ENCODE assay signal across 2 cellular contexts in the genomic region with DNA sequence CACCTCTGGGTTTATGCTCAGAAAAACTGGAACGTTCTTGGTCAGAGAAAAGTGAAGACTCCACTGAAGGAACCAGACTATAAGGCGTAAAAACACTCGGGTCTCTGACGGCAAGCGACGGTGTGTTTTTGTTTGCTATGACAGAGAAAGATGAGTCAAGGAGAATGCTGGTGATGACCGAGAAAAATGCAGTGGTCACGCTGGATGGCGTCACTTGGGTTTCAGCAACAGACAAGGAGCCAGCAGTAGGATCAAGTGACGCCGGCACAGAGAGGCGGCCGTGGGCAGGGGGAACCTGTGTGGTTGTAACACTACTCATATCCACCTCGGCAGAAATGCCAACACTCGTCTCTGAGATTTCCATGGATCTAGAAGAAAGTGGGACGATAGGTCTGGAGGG.
TF ChIP-seq lines count a peak whose summit lies in the region.

No MANE protein-coding gene starts in this region.

TF ChIP-seq in IMR-90, 13 proteins besides CTCF, POLR2A, EP300 and RAD21 (continued from another document):
- TF ChIP-seq NFE2L2 (IDR thresholded peaks at IDR 0.05; ENCODE audit: low read depth, low read length): no peak

TF ChIP-seq in K562, 482 proteins besides CTCF, POLR2A, EP300 and RAD21 (continued from another document):
- TF ChIP-seq, protein P1, sequence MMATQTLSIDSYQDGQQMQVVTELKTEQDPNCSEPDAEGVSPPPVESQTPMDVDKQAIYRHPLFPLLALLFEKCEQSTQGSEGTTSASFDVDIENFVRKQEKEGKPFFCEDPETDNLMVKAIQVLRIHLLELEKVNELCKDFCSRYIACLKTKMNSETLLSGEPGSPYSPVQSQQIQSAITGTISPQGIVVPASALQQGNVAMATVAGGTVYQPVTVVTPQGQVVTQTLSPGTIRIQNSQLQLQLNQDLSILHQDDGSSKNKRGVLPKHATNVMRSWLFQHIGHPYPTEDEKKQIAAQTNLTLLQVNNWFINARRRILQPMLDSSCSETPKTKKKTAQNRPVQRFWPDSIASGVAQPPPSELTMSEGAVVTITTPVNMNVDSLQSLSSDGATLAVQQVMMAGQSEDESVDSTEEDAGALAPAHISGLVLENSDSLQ (IDR thresholded peaks at IDR 0.05): no peak
- no peak for TF ChIP-seq HDAC6 (IDR thresholded peaks at IDR 0.05; ENCODE audit: low read depth, low read length)
- TF ChIP-seq CREM (IDR thresholded peaks at IDR 0.05; ENCODE audit: low read depth): peak; percentile 72
- TF ChIP-seq, protein P2, sequence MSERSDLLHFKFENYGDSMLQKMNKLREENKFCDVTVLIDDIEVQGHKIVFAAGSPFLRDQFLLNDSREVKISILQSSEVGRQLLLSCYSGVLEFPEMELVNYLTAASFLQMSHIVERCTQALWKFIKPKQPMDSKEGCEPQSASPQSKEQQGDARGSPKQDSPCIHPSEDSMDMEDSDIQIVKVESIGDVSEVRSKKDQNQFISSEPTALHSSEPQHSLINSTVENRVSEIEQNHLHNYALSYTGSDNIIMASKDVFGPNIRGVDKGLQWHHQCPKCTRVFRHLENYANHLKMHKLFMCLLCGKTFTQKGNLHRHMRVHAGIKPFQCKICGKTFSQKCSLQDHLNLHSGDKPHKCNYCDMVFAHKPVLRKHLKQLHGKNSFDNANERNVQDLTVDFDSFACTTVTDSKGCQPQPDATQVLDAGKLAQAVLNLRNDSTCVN (CRISPR knock-in tag; IDR thresholded peaks at IDR 0.05): no peak
- no peak for TF ChIP-seq NEUROD1 (IDR thresholded peaks at IDR 0.05; ENCODE audit: borderline replicate concordance, low read depth, low read length, partially characterized antibody)
- no peak for TF ChIP-seq KAT2B (IDR thresholded peaks at IDR 0.05; ENCODE audit: low read depth, low read length)
- TF ChIP-seq, protein P3, sequence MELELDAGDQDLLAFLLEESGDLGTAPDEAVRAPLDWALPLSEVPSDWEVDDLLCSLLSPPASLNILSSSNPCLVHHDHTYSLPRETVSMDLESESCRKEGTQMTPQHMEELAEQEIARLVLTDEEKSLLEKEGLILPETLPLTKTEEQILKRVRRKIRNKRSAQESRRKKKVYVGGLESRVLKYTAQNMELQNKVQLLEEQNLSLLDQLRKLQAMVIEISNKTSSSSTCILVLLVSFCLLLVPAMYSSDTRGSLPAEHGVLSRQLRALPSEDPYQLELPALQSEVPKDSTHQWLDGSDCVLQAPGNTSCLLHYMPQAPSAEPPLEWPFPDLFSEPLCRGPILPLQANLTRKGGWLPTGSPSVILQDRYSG (tag; conservative IDR thresholded peaks at IDR 0.05; ENCODE audit: low read depth): no peak
- TF ChIP-seq JUN (IDR thresholded peaks at IDR 0.05; ENCODE audit: borderline replicate concordance, low read depth, low read length): 0 out of 2 replicates have a peak, but pooled peaks have one; percentile 15
- no peak for TF ChIP-seq JUN (CRISPR knock-in tag; IDR thresholded peaks at IDR 0.05; ENCODE audit: borderline replicate concordance)
- TF ChIP-seq, protein P4, sequence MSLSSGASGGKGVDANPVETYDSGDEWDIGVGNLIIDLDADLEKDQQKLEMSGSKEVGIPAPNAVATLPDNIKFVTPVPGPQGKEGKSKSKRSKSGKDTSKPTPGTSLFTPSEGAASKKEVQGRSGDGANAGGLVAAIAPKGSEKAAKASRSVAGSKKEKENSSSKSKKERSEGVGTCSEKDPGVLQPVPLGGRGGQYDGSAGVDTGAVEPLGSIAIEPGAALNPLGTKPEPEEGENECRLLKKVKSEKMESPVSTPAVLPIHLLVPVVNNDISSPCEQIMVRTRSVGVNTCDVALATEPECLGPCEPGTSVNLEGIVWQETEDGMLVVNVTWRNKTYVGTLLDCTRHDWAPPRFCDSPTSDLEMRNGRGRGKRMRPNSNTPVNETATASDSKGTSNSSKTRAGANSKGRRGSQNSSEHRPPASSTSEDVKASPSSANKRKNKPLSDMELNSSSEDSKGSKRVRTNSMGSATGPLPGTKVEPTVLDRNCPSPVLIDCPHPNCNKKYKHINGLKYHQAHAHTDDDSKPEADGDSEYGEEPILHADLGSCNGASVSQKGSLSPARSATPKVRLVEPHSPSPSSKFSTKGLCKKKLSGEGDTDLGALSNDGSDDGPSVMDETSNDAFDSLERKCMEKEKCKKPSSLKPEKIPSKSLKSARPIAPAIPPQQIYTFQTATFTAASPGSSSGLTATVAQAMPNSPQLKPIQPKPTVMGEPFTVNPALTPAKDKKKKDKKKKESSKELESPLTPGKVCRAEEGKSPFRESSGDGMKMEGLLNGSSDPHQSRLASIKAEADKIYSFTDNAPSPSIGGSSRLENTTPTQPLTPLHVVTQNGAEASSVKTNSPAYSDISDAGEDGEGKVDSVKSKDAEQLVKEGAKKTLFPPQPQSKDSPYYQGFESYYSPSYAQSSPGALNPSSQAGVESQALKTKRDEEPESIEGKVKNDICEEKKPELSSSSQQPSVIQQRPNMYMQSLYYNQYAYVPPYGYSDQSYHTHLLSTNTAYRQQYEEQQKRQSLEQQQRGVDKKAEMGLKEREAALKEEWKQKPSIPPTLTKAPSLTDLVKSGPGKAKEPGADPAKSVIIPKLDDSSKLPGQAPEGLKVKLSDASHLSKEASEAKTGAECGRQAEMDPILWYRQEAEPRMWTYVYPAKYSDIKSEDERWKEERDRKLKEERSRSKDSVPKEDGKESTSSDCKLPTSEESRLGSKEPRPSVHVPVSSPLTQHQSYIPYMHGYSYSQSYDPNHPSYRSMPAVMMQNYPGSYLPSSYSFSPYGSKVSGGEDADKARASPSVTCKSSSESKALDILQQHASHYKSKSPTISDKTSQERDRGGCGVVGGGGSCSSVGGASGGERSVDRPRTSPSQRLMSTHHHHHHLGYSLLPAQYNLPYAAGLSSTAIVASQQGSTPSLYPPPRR (CRISPR knock-in tag; IDR thresholded peaks at IDR 0.05; ENCODE audit: borderline replicate concordance): no peak
- TF ChIP-seq, protein P5, sequence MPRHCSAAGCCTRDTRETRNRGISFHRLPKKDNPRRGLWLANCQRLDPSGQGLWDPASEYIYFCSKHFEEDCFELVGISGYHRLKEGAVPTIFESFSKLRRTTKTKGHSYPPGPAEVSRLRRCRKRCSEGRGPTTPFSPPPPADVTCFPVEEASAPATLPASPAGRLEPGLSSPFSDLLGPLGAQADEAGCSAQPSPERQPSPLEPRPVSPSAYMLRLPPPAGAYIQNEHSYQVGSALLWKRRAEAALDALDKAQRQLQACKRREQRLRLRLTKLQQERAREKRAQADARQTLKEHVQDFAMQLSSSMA (CRISPR knock-in tag; IDR thresholded peaks at IDR 0.05): no peak
- no peak for TF ChIP-seq SRSF3 (IDR thresholded peaks at IDR 0.05; ENCODE audit: insufficient read depth, low read length)
- TF ChIP-seq ADNP (tag; IDR thresholded peaks at IDR 0.05): no peak
- TF ChIP-seq ZNF24 (IDR thresholded peaks at IDR 0.05): no peak
- peak; percentile 82 for TF ChIP-seq CREB1 (IDR thresholded peaks at IDR 0.05)
- peak; percentile 50; the same call in 1 of the 2 replicates for TF ChIP-seq CREB1 (CRISPR knock-in tag; IDR thresholded peaks at IDR 0.05)
- TF ChIP-seq, protein P6, sequence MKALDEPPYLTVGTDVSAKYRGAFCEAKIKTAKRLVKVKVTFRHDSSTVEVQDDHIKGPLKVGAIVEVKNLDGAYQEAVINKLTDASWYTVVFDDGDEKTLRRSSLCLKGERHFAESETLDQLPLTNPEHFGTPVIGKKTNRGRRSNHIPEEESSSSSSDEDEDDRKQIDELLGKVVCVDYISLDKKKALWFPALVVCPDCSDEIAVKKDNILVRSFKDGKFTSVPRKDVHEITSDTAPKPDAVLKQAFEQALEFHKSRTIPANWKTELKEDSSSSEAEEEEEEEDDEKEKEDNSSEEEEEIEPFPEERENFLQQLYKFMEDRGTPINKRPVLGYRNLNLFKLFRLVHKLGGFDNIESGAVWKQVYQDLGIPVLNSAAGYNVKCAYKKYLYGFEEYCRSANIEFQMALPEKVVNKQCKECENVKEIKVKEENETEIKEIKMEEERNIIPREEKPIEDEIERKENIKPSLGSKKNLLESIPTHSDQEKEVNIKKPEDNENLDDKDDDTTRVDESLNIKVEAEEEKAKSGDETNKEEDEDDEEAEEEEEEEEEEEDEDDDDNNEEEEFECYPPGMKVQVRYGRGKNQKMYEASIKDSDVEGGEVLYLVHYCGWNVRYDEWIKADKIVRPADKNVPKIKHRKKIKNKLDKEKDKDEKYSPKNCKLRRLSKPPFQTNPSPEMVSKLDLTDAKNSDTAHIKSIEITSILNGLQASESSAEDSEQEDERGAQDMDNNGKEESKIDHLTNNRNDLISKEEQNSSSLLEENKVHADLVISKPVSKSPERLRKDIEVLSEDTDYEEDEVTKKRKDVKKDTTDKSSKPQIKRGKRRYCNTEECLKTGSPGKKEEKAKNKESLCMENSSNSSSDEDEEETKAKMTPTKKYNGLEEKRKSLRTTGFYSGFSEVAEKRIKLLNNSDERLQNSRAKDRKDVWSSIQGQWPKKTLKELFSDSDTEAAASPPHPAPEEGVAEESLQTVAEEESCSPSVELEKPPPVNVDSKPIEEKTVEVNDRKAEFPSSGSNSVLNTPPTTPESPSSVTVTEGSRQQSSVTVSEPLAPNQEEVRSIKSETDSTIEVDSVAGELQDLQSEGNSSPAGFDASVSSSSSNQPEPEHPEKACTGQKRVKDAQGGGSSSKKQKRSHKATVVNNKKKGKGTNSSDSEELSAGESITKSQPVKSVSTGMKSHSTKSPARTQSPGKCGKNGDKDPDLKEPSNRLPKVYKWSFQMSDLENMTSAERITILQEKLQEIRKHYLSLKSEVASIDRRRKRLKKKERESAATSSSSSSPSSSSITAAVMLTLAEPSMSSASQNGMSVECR (CRISPR knock-in tag; IDR thresholded peaks at IDR 0.05): no peak
- no peak for TF ChIP-seq LCOR (CRISPR knock-in tag; IDR thresholded peaks at IDR 0.05)
- TF ChIP-seq MTF1 (CRISPR knock-in tag; IDR thresholded peaks at IDR 0.05; ENCODE audit: borderline replicate concordance): no peak
- no peak for TF ChIP-seq NONO (IDR thresholded peaks at IDR 0.05; ENCODE audit: low read depth in 2 of 2, low read length in 1 of 2)
- TF ChIP-seq, protein P7, sequence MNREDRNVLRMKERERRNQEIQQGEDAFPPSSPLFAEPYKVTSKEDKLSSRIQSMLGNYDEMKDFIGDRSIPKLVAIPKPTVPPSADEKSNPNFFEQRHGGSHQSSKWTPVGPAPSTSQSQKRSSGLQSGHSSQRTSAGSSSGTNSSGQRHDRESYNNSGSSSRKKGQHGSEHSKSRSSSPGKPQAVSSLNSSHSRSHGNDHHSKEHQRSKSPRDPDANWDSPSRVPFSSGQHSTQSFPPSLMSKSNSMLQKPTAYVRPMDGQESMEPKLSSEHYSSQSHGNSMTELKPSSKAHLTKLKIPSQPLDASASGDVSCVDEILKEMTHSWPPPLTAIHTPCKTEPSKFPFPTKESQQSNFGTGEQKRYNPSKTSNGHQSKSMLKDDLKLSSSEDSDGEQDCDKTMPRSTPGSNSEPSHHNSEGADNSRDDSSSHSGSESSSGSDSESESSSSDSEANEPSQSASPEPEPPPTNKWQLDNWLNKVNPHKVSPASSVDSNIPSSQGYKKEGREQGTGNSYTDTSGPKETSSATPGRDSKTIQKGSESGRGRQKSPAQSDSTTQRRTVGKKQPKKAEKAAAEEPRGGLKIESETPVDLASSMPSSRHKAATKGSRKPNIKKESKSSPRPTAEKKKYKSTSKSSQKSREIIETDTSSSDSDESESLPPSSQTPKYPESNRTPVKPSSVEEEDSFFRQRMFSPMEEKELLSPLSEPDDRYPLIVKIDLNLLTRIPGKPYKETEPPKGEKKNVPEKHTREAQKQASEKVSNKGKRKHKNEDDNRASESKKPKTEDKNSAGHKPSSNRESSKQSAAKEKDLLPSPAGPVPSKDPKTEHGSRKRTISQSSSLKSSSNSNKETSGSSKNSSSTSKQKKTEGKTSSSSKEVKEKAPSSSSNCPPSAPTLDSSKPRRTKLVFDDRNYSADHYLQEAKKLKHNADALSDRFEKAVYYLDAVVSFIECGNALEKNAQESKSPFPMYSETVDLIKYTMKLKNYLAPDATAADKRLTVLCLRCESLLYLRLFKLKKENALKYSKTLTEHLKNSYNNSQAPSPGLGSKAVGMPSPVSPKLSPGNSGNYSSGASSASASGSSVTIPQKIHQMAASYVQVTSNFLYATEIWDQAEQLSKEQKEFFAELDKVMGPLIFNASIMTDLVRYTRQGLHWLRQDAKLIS (CRISPR knock-in tag; IDR thresholded peaks at IDR 0.05): no peak
- TF ChIP-seq, protein P8, sequence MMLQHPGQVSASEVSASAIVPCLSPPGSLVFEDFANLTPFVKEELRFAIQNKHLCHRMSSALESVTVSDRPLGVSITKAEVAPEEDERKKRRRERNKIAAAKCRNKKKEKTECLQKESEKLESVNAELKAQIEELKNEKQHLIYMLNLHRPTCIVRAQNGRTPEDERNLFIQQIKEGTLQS (IDR thresholded peaks at IDR 0.05): peak; percentile 12; the same call in 1 of the 2 replicates
- TF ChIP-seq, protein P8 (CRISPR knock-in tag; conservative IDR thresholded peaks at IDR 0.05): no peak
- TF ChIP-seq SPI1 (IDR thresholded peaks at IDR 0.05; ENCODE audit: borderline replicate concordance, low read depth, low read length): no peak
- TF ChIP-seq ATF1 (CRISPR knock-in tag; IDR thresholded peaks at IDR 0.05): no peak
- peak; percentile 55; the same call in 1 of the 2 replicates for TF ChIP-seq ATF1 (tag; IDR thresholded peaks at IDR 0.05)
